Comparison of ENCODE assay signal across 28 cellular contexts in the genomic region with DNA sequence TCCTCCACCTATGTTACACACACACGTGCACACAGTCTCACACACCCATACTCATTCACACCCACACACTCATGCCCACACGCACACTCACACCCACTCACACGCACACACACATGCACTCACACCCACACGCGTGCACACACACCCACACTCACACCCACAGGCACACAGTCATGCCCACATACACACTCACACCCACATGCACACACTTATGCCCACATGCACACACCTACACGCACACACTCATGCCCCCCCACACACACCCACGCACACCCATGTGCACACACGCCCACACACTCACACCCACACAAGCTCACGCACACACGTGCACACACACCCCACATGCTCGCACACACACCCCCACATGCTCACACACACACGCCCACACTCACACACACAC.
A peak's percentile ranks its signal among the peaks of the same experiment; 100 is the strongest.
DNase-seq lines count a peak whose midpoint lies in the region; ATAC-seq, FAIRE-seq and TF ChIP-seq lines count a peak whose summit lies in the region.
"Had no signal": no experiment of that assay in that cellular context is flagged by ENCODE, and none has a peak within 500 bp of the region (broad histone marks: within the 10 kb centered on the region; RNA-seq: fewer than 3 reads in every experiment).

No MANE protein-coding gene starts in this region.

- H4K8ac ChIP-seq in neuronal stem cell (ENCODE audit: low read depth, low read length), result no peak overlapping the region

- H4K20me1 ChIP-seq in GM23338 (replicated peaks; ENCODE audit: insufficient read depth) (no peaks in the 10 kb centered on the region), K562 (replicated peaks; ENCODE audit: control insufficient read depth, insufficient read depth, low read length) (no peaks in the 10 kb centered on the region)

- no peak overlapping the region for H2AK5ac ChIP-seq in neuronal stem cell (ENCODE audit: low read depth, low read length)

- H3K79me2 ChIP-seq in GM23338 (replicated peaks; ENCODE audit: insufficient read depth), result no peaks in the 10 kb centered on the region
- no peaks in the 10 kb centered on the region for H3K79me2 ChIP-seq in K562 (ENCODE audit: control insufficient read depth, insufficient read depth, low read length)

- no peak overlapping the region for H3K4me3 Mint-ChIP-seq in GM23338
- H3K4me3 Mint-ChIP-seq: CD14-positive monocyte; CD8-positive, alpha-beta memory T cell had no signal

- BruUV-seq in K562 (replicated peaks; lab: Mats Ljungman, UMichigan), result no TSS peak

- H3K36me3 Mint-ChIP-seq in GM23338 (ENCODE audit: low read depth), result peaks cover 8% of the 10 kb centered on the region; the same call in 2 of the 3 replicates
- H3K36me3 Mint-ChIP-seq: CD14-positive monocyte; CD8-positive, alpha-beta memory T cell had no signal

- DNase-seq in GM23338 (ENCODE audit: low spot score) (no peak), K562 (ENCODE audit: extremely low read depth in 1 of 4, low spot score in 3 of 4) (no peak), neuronal stem cell (ENCODE audit: low spot score) (no peak), aorta (no peak), HPDE6-E6E7 (ENCODE audit: extremely low spot score) (no peak)
- no peak for DNase-seq in activated CD4-positive, alpha-beta T cell treated with anti-CD3 and anti-CD28 coated beads, Interleukin-2, amount 50 U/mL, for 48 hours
- DNase-seq in stimulated activated CD4-positive, alpha-beta T cell treated with anti-CD3 and anti-CD28 coated beads, Interleukin-4, amount 100 ng/mL, for 4 hours, result no peak
- DNase-seq: ACHN; BE2C; CD8-positive, alpha-beta memory T cell; DMS153; DND-41; GOT3; KG1; MG63; NCI-H1417; NCI-H1694; NCI-H2029 treated with DMSO at 0.1 percent for 48 hours; NCI-H2227 treated with DMSO at 0.1 percent for 48 hours; NCI-H510A; NCI-H69; OCI-M1; Peyer's patch; SIG-M5 had no signal

- H3K4me1 Mint-ChIP-seq in GM23338, result no peaks in the 10 kb centered on the region; the same call in 2 of the 3 replicates
- H3K4me1 Mint-ChIP-seq: CD14-positive monocyte; CD8-positive, alpha-beta memory T cell had no signal

- no peak overlapping the region for H2BK5ac ChIP-seq in neuronal stem cell (ENCODE audit: low read length)

- H3K9me1 ChIP-seq in K562 (ENCODE audit: control insufficient read depth, insufficient read depth, low read length), result no peaks in the 10 kb centered on the region

- H3K9ac ChIP-seq in K562 (ENCODE audit: insufficient read depth in 1 of 2, low read depth in 2 of 2, low read length in 2 of 2), result no peak overlapping the region
- peak overlapping the region; percentile 7 for H3K9ac ChIP-seq in neuronal stem cell (ENCODE audit: low read depth, low read length, poor library complexity)

- H3K4me2 ChIP-seq in GM23338, result no peak overlapping the region
- no peak overlapping the region for H3K4me2 ChIP-seq in K562 (ENCODE audit: insufficient read depth, low read length)
- no peak overlapping the region for H3K4me2 ChIP-seq in neuronal stem cell (ENCODE audit: insufficient read depth, low read length, poor library complexity, severe bottlenecking)

- no peak for TF ChIP-seq POLR2A in K562 (conservative IDR thresholded peaks at IDR 0.05)

- no peak overlapping the region for H3K4me3 ChIP-seq in GM23338
- no peak overlapping the region for H3K4me3 ChIP-seq in K562
- peak overlapping the region in 1 of 2 donors; percentile 47 for H3K4me3 ChIP-seq in neuronal stem cell (ENCODE audit: low read length in 2 of 2)
- no peak overlapping the region for H3K4me3 ChIP-seq in aorta (ENCODE audit: low read length in 2 of 2)
- H3K4me3 ChIP-seq: MG63, Peyer's patch, SK-N-MC had no signal

- peak overlapping the region; percentile 24 for H2BK12ac ChIP-seq in neuronal stem cell (ENCODE audit: low read length)

- H2AFZ ChIP-seq in GM23338 (no peak overlapping the region), K562 (ENCODE audit: low read depth, low read length) (no peak overlapping the region), neuronal stem cell (ENCODE audit: low read length) (no peak overlapping the region)

- peaks cover 9% of the 10 kb centered on the region; the same call in 1 of the 2 replicates for H3K9me2 ChIP-seq in GM23338 (ENCODE audit: insufficient read depth)

- peak overlapping the region; percentile 4 for H3K14ac ChIP-seq in neuronal stem cell (ENCODE audit: low read length)

- H4K91ac ChIP-seq in neuronal stem cell (ENCODE audit: low read depth, low read length, poor library complexity), result peak overlapping the region; percentile 89

- CTCF ChIA-PET in K562 (lab: Yijun Ruan, JAX; ENCODE audit: low intra/inter-chr PET ratio), result no interaction called here

- H3K4ac ChIP-seq in neuronal stem cell (ENCODE audit: low read length), result no peak overlapping the region

- H2BK120ac ChIP-seq in neuronal stem cell (ENCODE audit: low read depth, low read length), result no peak overlapping the region

- no peaks in the 10 kb centered on the region for H3F3A ChIP-seq in GM23338 (replicated peaks; ENCODE audit: low read depth)

- no peaks in the 10 kb centered on the region for H3K4me1 ChIP-seq in GM23338 (ENCODE audit: insufficient read depth)
- no peaks in the 10 kb centered on the region for H3K4me1 ChIP-seq in K562 (replicated peaks in 1 of 2; ENCODE audit: control insufficient read depth in 2 of 2, insufficient read depth in 2 of 2, low read length in 2 of 2)
- peaks cover 0 to 2% of the 10 kb centered on the region in 2 donors for H3K4me1 ChIP-seq in neuronal stem cell (ENCODE audit: control insufficient read depth in 2 of 2, insufficient read depth in 1 of 2, low read depth in 1 of 2, low read length in 2 of 2)
- H3K4me1 ChIP-seq in aorta (ENCODE audit: control insufficient read depth in 1 of 2, insufficient read depth in 2 of 2, low read length in 2 of 2), result no peaks in the 10 kb centered on the region
- H3K4me1 ChIP-seq: BE2C, Peyer's patch had no signal

- H3K9me3 Mint-ChIP-seq in GM23338, result peaks cover 8% of the 10 kb centered on the region

- no peaks in the 10 kb centered on the region for H3K27me3 ChIP-seq in GM23338 (ENCODE audit: insufficient read depth)
- no peaks in the 10 kb centered on the region for H3K27me3 ChIP-seq in K562 (ENCODE audit: control insufficient read depth in 2 of 2, insufficient read depth in 2 of 2, low read length in 2 of 2)
- no peaks in the 10 kb centered on the region for H3K27me3 ChIP-seq in neuronal stem cell (ENCODE audit: control insufficient read depth in 3 of 3, insufficient read depth in 3 of 3, low read depth in 1 of 3, low read length in 3 of 3)
- no peaks in the 10 kb centered on the region for H3K27me3 ChIP-seq in aorta (ENCODE audit: control insufficient read depth in 1 of 2, insufficient read depth in 2 of 2, low read length in 1 of 2)
- H3K27me3 ChIP-seq: MG63, Peyer's patch had no signal

- H3K9me3 ChIP-seq in K562 (replicated peaks; ENCODE audit: control insufficient read depth, insufficient read depth, low read depth, low read length) (no peaks in the 10 kb centered on the region; the same call in 1 of the 2 replicates), neuronal stem cell (replicated peaks in 1 of 2; ENCODE audit: control insufficient read depth in 2 of 2, insufficient read depth in 1 of 2, low read depth in 1 of 2, low read length in 2 of 2) (peaks cover 0 to 5% of the 10 kb centered on the region in 2 donors), aorta (ENCODE audit: control insufficient read depth, low read length) (no peaks in the 10 kb centered on the region)
- H3K9me3 ChIP-seq: BE2C, MG63, Peyer's patch had no signal

- no peaks in the 10 kb centered on the region for H3K79me1 ChIP-seq in neuronal stem cell (ENCODE audit: low read depth, low read length)

- H3K27me3 Mint-ChIP-seq in GM23338 (ENCODE audit: insufficient read depth, low read depth, poor library complexity), result peaks cover 13% of the 10 kb centered on the region

- ATAC-seq in GM23338 (no peak), K562 (no peak), aorta (ENCODE audit: low FRiP score) (peak; percentile 31)
- ATAC-seq: HCT116 had no signal

- H3K27ac Mint-ChIP-seq in GM23338, result 0 out of 2 replicates have a peak overlapping the region, but pooled peaks have one; percentile 17
- H3K27ac Mint-ChIP-seq: CD14-positive monocyte; CD8-positive, alpha-beta memory T cell had no signal

- H3K27ac ChIP-seq in GM23338 (ENCODE audit: low read depth) (no peak overlapping the region), K562 (ENCODE audit: extremely low read depth, low read depth, low read length) (no peak overlapping the region), neuronal stem cell (replicated peaks; ENCODE audit: low read length) (no peak overlapping the region), aorta (ENCODE audit: low read depth in 1 of 2, low read length in 2 of 2) (no peak overlapping the region)
- H3K27ac ChIP-seq: Peyer's patch, SK-N-MC had no signal

- intact Hi-C loops in K562 (cut with micrococcal nuclease), result no loop called here
- intact Hi-C loops in aorta (cut with DNase I), result no loop called here

- peak overlapping the region; percentile 47 for H3K23ac ChIP-seq in neuronal stem cell (ENCODE audit: low read depth, low read length, poor library complexity)

- POLR2A ChIA-PET in K562 (lab: Yijun Ruan, JAX), result no interaction called here

- H2BK15ac ChIP-seq in neuronal stem cell (ENCODE audit: low read length), result no peak overlapping the region

- WGBS in K562 (ENCODE audit: insufficient coverage, low coverage, missing lambda C conversion rate), result 43% methylated on average over 6 of the region's 12 CpGs
- 100% methylated on average over 3 of the region's 12 CpGs; no CpG with 5 or more reads in 1 of the 2 donors for WGBS in neuronal stem cell (ENCODE audit: extremely low coverage in 2 of 2, insufficient read length in 2 of 2, insufficient replicate concordance in 1 of 2), 2 donors
- WGBS in aorta, 2 donors, result 77 to 83% methylated on average over 12 of the region's 12 CpGs

- H3K36me3 ChIP-seq in GM23338 (ENCODE audit: insufficient read depth), result no peaks in the 10 kb centered on the region
- H3K36me3 ChIP-seq in K562 (ENCODE audit: control insufficient read depth, insufficient read depth, low read length), result no peaks in the 10 kb centered on the region
- peaks cover 0 to 4% of the 10 kb centered on the region in 2 donors for H3K36me3 ChIP-seq in neuronal stem cell (replicated peaks in 1 of 2; ENCODE audit: control insufficient read depth in 2 of 2, insufficient read depth in 2 of 2, low read length in 2 of 2)
- H3K36me3 ChIP-seq in aorta (ENCODE audit: control insufficient read depth in 1 of 2, insufficient read depth in 2 of 2, low read length in 1 of 2), result no peaks in the 10 kb centered on the region
- H3K36me3 ChIP-seq: BE2C, MG63, Peyer's patch had no signal

- no peak for TF ChIP-seq EP300 in K562 (IDR thresholded peaks at IDR 0.05; ENCODE audit: low read length)

- TF ChIP-seq RAD21 in K562 (CRISPR knock-in tag; conservative IDR thresholded peaks at IDR 0.05 in 1 of 2, IDR thresholded peaks at IDR 0.05 in 1 of 2), result no peak

- no peak for FAIRE-seq in K562 (lab: Jason Lieb, UNC)
- FAIRE-seq: GM18507 had no signal

- in situ Hi-C loops in K562 (cut with MboI), result no loop called here

- no peak for TF ChIP-seq CTCF in GM23338 (conservative IDR thresholded peaks at IDR 0.05; ENCODE audit: low read depth in 2 of 2)
- TF ChIP-seq CTCF in K562 (IDR thresholded peaks at IDR 0.05 in 2 of 3, conservative IDR thresholded peaks at IDR 0.05 in 1 of 3; ENCODE audit: insufficient read depth in 2 of 3, low read depth in 1 of 3, low read length in 3 of 3), result no peak

- no peak overlapping the region for H3K18ac ChIP-seq in neuronal stem cell (ENCODE audit: low read length)

TF ChIP-seq in GM23338, 12 proteins besides CTCF, POLR2A, EP300 and RAD21 (continues in another document):
- no peak for TF ChIP-seq POLR2AphosphoS5 (IDR thresholded peaks at IDR 0.05; ENCODE audit: low read depth)

TF ChIP-seq in K562, 482 proteins besides CTCF, POLR2A, EP300 and RAD21 (continues in another document):
- no peak for TF ChIP-seq SRF (CRISPR knock-in tag; IDR thresholded peaks at IDR 0.05)
